Comparison of ENCODE assay signal across 1 cellular context in the genomic region with DNA sequence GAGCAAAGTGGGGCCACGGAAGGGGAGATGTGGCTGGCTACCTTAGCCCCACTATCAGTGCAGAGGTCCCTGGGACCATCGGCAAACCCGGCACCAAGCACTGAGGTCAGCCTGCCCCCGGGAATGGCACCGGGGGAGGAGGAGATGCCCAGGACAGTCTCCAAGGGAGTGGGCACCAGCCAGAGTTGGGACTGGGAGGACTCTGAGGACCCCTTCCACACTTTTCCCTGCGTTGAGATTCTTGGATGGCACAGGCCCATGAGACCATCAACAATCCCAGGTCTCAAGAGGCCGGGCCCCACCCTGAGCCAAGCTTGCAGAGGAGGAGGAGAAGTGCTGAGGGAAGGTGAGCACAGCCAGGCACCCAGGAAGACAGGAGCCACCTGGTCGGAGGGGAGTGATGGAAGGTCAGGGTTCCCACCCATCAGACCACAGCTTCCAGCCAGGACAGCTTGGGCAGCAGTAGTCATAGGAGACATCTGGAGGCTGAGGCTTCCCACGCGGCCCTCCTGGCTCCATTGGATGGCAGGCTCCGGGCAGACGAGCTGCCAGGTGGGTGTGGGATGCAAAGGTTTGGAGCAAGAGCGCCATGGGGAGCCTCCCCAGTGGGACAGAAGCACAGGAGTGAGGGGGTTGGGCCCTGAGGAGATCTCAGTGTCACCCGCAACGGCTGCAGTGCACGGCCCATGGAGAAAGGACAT.
TF ChIP-seq lines count a peak whose summit lies in the region.

No MANE protein-coding gene starts in this region.

TF ChIP-seq in H1, 55 proteins besides CTCF, POLR2A, EP300 and RAD21:
- TF ChIP-seq SIX5 (IDR thresholded peaks at IDR 0.05; ENCODE audit: low read depth, low read length): no peak
- TF ChIP-seq SAP30 (IDR thresholded peaks at IDR 0.05; ENCODE audit: insufficient read depth, insufficient replicate concordance, low read length): no peak
- no peak for TF ChIP-seq JUND (IDR thresholded peaks at IDR 0.05; ENCODE audit: low read length)
- no peak for TF ChIP-seq EGR1 (IDR thresholded peaks at IDR 0.05; ENCODE audit: borderline replicate concordance, low read depth, low read length)
- no peak for TF ChIP-seq NRF1 (IDR thresholded peaks at IDR 0.05; ENCODE audit: low read depth, low read length)
- TF ChIP-seq RXRA (IDR thresholded peaks at IDR 0.05; ENCODE audit: insufficient read depth, low read depth, low read length): no peak
- no peak for TF ChIP-seq ZNF274 (IDR thresholded peaks at IDR 0.05; ENCODE audit: borderline replicate concordance, extremely low read depth, low read length)
- TF ChIP-seq POU5F1 (IDR thresholded peaks at IDR 0.05; ENCODE audit: low read depth, low read length): no peak
